In genomic region chr12:111368291-111368683, GRCh38 we compare ENCODE assay signal across 8 cellular contexts. TPM values are rescaled to one million over a fixed set of nuclear protein-coding genes. Genes with fewer than 3 reads are reported as not detected.
DNase-seq lines count a peak whose midpoint lies in the region; ATAC-seq lines count a peak whose summit lies in the region.

No MANE protein-coding gene starts in this region.

- no peak overlapping the region for H3K27ac Mint-ChIP-seq in activated naive CD4-positive, alpha-beta T cell treated with anti-CD3 and anti-CD28 coated beads for 36 hours
- H3K27ac Mint-ChIP-seq in activated T-helper 1 cell treated with anti-CD3 and anti-CD28 coated beads, Interleukin-12 subunit alpha, Interleukin-12 subunit beta, Interleukin-2, Interleukin-4 antibody, amounts not matched to agents 30 ng/mL and 10 ng/mL and 1 ng/mL, durations not matched to agents 14 hours and 24 hours and 36 hours, result no peak overlapping the region

- DNase-seq in activated naive CD4-positive, alpha-beta T cell treated with anti-CD3 and anti-CD28 coated beads for 36 hours, result no peak
- no peak for DNase-seq in activated naive CD4-positive, alpha-beta T cell (lab: John Stamatoyannopoulos, UW)
- no peak for DNase-seq in activated T-helper 1 cell treated with anti-CD3 and anti-CD28 coated beads, Interleukin-12 subunit alpha, Interleukin-12 subunit beta, Interleukin-2, Interleukin-4 antibody, amounts not matched to agents 30 ng/mL and 10 ng/mL and 1 ng/mL, durations not matched to agents 14 hours and 24 hours and 36 hours (ENCODE audit: low spot score)
- peak; percentile 51 to 79 (median 72) for DNase-seq in right cardiac atrium
- no peak for DNase-seq in ureter (ENCODE audit: low spot score)
- DNase-seq in SK-N-DZ (ENCODE audit: low spot score), result no peak

- H3K9me3 ChIP-seq in right cardiac atrium (ENCODE audit: control insufficient read depth, low read length), result no peaks in the 10 kb centered on the region

- no peaks in the 10 kb centered on the region for H3K27me3 Mint-ChIP-seq in activated naive CD4-positive, alpha-beta T cell treated with anti-CD3 and anti-CD28 coated beads for 36 hours (ENCODE audit: low read depth)
- H3K27me3 Mint-ChIP-seq in activated T-helper 1 cell treated with anti-CD3 and anti-CD28 coated beads, Interleukin-12 subunit alpha, Interleukin-12 subunit beta, Interleukin-2, Interleukin-4 antibody, amounts not matched to agents 30 ng/mL and 10 ng/mL and 1 ng/mL, durations not matched to agents 14 hours and 24 hours and 36 hours (ENCODE audit: insufficient read depth), result peaks cover 17% of the 10 kb centered on the region

- H3K4me1 Mint-ChIP-seq in activated naive CD4-positive, alpha-beta T cell treated with anti-CD3 and anti-CD28 coated beads for 36 hours (ENCODE audit: low read depth), result peaks cover 14% of the 10 kb centered on the region
- peaks cover 17% of the 10 kb centered on the region for H3K4me1 Mint-ChIP-seq in activated T-helper 1 cell treated with anti-CD3 and anti-CD28 coated beads, Interleukin-12 subunit alpha, Interleukin-12 subunit beta, Interleukin-2, Interleukin-4 antibody, amounts not matched to agents 30 ng/mL and 10 ng/mL and 1 ng/mL, durations not matched to agents 14 hours and 24 hours and 36 hours (ENCODE audit: low read depth)

- under 1% methylated on average over 13 of the region's 13 CpGs for WGBS in right cardiac atrium

- no peaks in the 10 kb centered on the region for H3K4me1 ChIP-seq in right cardiac atrium (ENCODE audit: control insufficient read depth, insufficient read depth, low read length)

- CTCF ChIA-PET in activated naive CD4-positive, alpha-beta T cell treated with anti-CD3 and anti-CD28 coated beads for 36 hours (lab: Charles Lee), result interaction anchor here (1.2 to 1.9 kb wide), 4 partner anchors 15 to 83 kb away, joined by 3 to 10 read pairs (median 6); no protein-coding TSS in a partner anchor

- no peaks in the 10 kb centered on the region for H3K36me3 Mint-ChIP-seq in activated naive CD4-positive, alpha-beta T cell treated with anti-CD3 and anti-CD28 coated beads for 36 hours (ENCODE audit: low read depth)
- H3K36me3 Mint-ChIP-seq in activated T-helper 1 cell treated with anti-CD3 and anti-CD28 coated beads, Interleukin-12 subunit alpha, Interleukin-12 subunit beta, Interleukin-2, Interleukin-4 antibody, amounts not matched to agents 30 ng/mL and 10 ng/mL and 1 ng/mL, durations not matched to agents 14 hours and 24 hours and 36 hours (ENCODE audit: low read depth), result no peaks in the 10 kb centered on the region

- H3K4me3 Mint-ChIP-seq in activated naive CD4-positive, alpha-beta T cell treated with anti-CD3 and anti-CD28 coated beads for 36 hours, result peak overlapping the region; percentile 53
- H3K4me3 Mint-ChIP-seq in activated T-helper 1 cell treated with anti-CD3 and anti-CD28 coated beads, Interleukin-12 subunit alpha, Interleukin-12 subunit beta, Interleukin-2, Interleukin-4 antibody, amounts not matched to agents 30 ng/mL and 10 ng/mL and 1 ng/mL, durations not matched to agents 14 hours and 24 hours and 36 hours, result peak overlapping the region; percentile 56

- no peaks in the 10 kb centered on the region for H3K27me3 ChIP-seq in right cardiac atrium (ENCODE audit: control insufficient read depth, insufficient read depth)

- no peaks in the 10 kb centered on the region for H3K9me3 Mint-ChIP-seq in activated naive CD4-positive, alpha-beta T cell treated with anti-CD3 and anti-CD28 coated beads for 36 hours
- H3K9me3 Mint-ChIP-seq in activated T-helper 1 cell treated with anti-CD3 and anti-CD28 coated beads, Interleukin-12 subunit alpha, Interleukin-12 subunit beta, Interleukin-2, Interleukin-4 antibody, amounts not matched to agents 30 ng/mL and 10 ng/mL and 1 ng/mL, durations not matched to agents 14 hours and 24 hours and 36 hours, result no peaks in the 10 kb centered on the region

- H3K4me3 ChIP-seq in right cardiac atrium (ENCODE audit: low read length) (peak overlapping the region; percentile 53), skin epidermis (peak overlapping the region; percentile 56 to 96 (median 74))

- ATAC-seq in right cardiac atrium (peak; percentile 15 to 42), GM21381 (IDR thresholded peaks at IDR 0.05; ENCODE audit: unreplicated experiment) (no peak)

- no peak overlapping the region for H3K27ac ChIP-seq in right cardiac atrium (ENCODE audit: low read length)
- H3K27ac ChIP-seq in skin epidermis, result peak overlapping the region in 20 of 21 experiments; percentile 22 to 85 (median 74)

- intact Hi-C loops in activated naive CD4-positive, alpha-beta T cell treated with anti-CD3 and anti-CD28 coated beads for 36 hours (cut with micrococcal nuclease), result no loop called here
- intact Hi-C loops in activated T-helper 1 cell treated with anti-CD3 and anti-CD28 coated beads, Interleukin-12 subunit alpha, Interleukin-12 subunit beta, Interleukin-2, Interleukin-4 antibody, amounts not matched to agents 30 ng/mL and 10 ng/mL and 1 ng/mL, durations not matched to agents 14 hours and 24 hours and 36 hours (cut with micrococcal nuclease), result loop anchor here (1.0 to 2.0 kb wide), 2 partner anchors 9 to 37 kb away; partner anchors contain the start of gene SH2B3
- intact Hi-C loops in right cardiac atrium (cut with DNase I), result no loop called here

RNA-seq across cellular contexts. Expression of gene PHETA1, which starts 0.6 kb away (rescaled TPM):
- 1 to 10 TPM in 1 of 2 experiments, under 1 TPM in 1; 0.35 to 1.0 TPM for total RNA-seq in activated naive CD4-positive, alpha-beta T cell treated with anti-CD3 and anti-CD28 coated beads for 36 hours
- total RNA-seq in activated T-helper 1 cell treated with anti-CD3 and anti-CD28 coated beads, Interleukin-12 subunit alpha, Interleukin-12 subunit beta, Interleukin-2, Interleukin-4 antibody, amounts not matched to agents 30 ng/mL and 10 ng/mL and 1 ng/mL, durations not matched to agents 14 hours and 24 hours and 36 hours, result 2.7 and 4.2 TPM in 2 replicates
- total RNA-seq in right cardiac atrium (10 to 100 TPM in 1 of 4 donors, 1 to 10 TPM in 3; 8.0 to 11.6 (median 8.8) TPM), ureter (7.5 TPM)
- 9.1 TPM for polyA plus RNA-seq in right cardiac atrium
- polyA plus RNA-seq in SK-N-DZ (2014; cell fraction: cytosol; rRNA removed), result 21.3 and 30.7 TPM in 2 replicates
- polyA plus RNA-seq in SK-N-DZ (2014; cell fraction: nucleus; rRNA removed), result 14.9 and 16.6 TPM in 2 replicates

RNA-seq across cellular contexts. Expression of gene SH2B3, which starts 37.4 kb away (rescaled TPM):
- 10 to 100 TPM; 21.1 to 21.3 TPM for total RNA-seq in activated naive CD4-positive, alpha-beta T cell treated with anti-CD3 and anti-CD28 coated beads for 36 hours
- total RNA-seq in activated T-helper 1 cell treated with anti-CD3 and anti-CD28 coated beads, Interleukin-12 subunit alpha, Interleukin-12 subunit beta, Interleukin-2, Interleukin-4 antibody, amounts not matched to agents 30 ng/mL and 10 ng/mL and 1 ng/mL, durations not matched to agents 14 hours and 24 hours and 36 hours, result 42.0 and 42.3 TPM in 2 replicates
- total RNA-seq in right cardiac atrium (10 to 100 TPM; 24.9 to 31.2 (median 29.2) TPM), ureter (20.4 TPM)
- 10.3 TPM for polyA plus RNA-seq in right cardiac atrium
- 2.7 and 4.7 TPM in 2 replicates for polyA plus RNA-seq in SK-N-DZ (2014; cell fraction: cytosol; rRNA removed)
- polyA plus RNA-seq in SK-N-DZ (2014; cell fraction: nucleus; rRNA removed), result 1.7 and 2.3 TPM in 2 replicates

Comparison
In these comparisons a context has a peak if more than half of its experiments do, and no peak if none do; other contexts are left out.
1. DNase-seq: peak in right cardiac atrium (3 of 3); none in activated naive CD4-positive, alpha-beta T cell treated with anti-CD3 and anti-CD28 coated beads for 36 hours (single experiment), activated naive CD4-positive, alpha-beta T cell (0 of 4), activated T-helper 1 cell treated with anti-CD3 and anti-CD28 coated beads, Interleukin-12 subunit alpha, Interleukin-12 subunit beta, Interleukin-2, Interleukin-4 antibody, amounts not matched to agents 30 ng/mL and 10 ng/mL and 1 ng/mL, durations not matched to agents 14 hours and 24 hours and 36 hours (single experiment), ureter (single experiment) and SK-N-DZ (single experiment).